8 cellular contexts compared by ENCODE assay signal in the genomic region with DNA sequence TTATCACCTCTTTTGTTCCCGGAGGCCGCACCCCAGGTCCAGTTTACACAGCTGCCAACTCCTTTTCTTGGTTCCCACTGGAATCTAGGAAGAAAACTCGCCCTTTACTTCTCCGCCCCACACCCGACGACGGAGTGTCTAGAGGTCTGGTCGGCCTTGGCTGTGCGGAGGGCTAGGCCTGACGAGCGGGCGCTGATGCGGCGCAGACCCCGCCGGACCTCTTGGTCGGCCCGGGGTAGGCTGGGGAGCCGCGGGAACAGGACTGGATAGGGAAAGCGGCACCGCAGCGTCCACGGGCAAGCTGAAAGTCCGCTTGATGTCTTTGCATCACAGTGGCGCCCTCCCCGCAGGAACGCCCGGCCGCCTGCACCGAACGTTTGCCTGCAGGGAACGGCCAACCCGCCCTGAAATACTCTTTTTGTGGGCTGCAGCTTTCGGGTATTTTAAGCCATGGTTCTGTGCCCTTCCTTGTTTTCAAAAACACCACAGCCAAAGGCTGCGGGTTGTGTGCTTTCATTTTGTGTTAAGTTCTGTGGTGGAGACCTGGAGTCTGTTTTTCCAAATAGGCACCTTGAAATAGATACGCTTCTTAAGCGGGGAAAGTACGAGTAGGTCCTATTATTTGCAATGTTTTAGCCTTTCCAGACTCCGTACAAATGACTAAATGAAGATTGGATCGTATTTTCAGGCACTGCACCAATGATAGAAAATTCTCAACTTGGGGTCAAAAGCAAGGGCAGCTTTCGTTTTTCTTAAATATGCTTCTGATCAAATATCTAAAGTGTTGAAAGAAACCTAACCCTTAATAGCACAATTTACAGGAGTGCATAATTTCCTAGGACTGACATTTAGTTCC. TPM values are rescaled to one million over a fixed set of nuclear protein-coding genes. Genes with fewer than 3 reads are reported as not detected.
DNase-seq lines count a peak whose midpoint lies in the region; ATAC-seq, FAIRE-seq and TF ChIP-seq lines count a peak whose summit lies in the region.

No MANE protein-coding gene starts in this region.

- H4K20me1 ChIP-seq in GM12878 (ENCODE audit: control insufficient read depth, insufficient read depth) = no peaks in the 10 kb centered on the region

- RAD21 ChIA-PET in GM12878 (lab: Charles Lee; ENCODE audit: unreplicated experiment) = interaction anchor here (1.6 to 3.8 kb wide), 2 partner anchors 49 to 66 kb away, joined by 6 to 32 read pairs; a partner anchor contains a TSS

- TF ChIP-seq RAD21 in GM12878 (IDR thresholded peaks at IDR 0.05; ENCODE audit: insufficient read depth, low read depth, low read length) = no peak

- H3K4me1 ChIP-seq in HUES6 (ENCODE audit: control insufficient read depth, insufficient read depth, low read length) (peaks cover 7% of the 10 kb centered on the region; the same call in 1 of the 2 replicates), GM12878 (ENCODE audit: control insufficient read depth, insufficient read depth, low read length) (no peaks in the 10 kb centered on the region), sigmoid colon (peaks cover 0 to 60% (median 35%) of the 10 kb centered on the region in 4 donors)

- H3K9ac ChIP-seq in HUES6 (ENCODE audit: low read length) (peak overlapping the region; percentile 87), GM12878 (ENCODE audit: control insufficient read depth, insufficient read depth, low read length) (peak overlapping the region; percentile 86)

- CTCF ChIA-PET in GM12878 (lab: Yijun Ruan, JAX) = interaction anchor here (0.7 to 1.9 kb wide), 11 partner anchors 8 to 164 kb away, joined by 3 to 15 read pairs (median 4); a partner anchor contains a TSS

- under 1% methylated on average over 34 of the region's 42 CpGs for WGBS in GM12878 (ENCODE audit: insufficient coverage, insufficient replicate concordance, low lambda C conversion rate, missing lambda C conversion rate)
- 0% methylated on average over 42 of the region's 42 CpGs for WGBS in sigmoid colon, 2 donors

- peaks cover 49% of the 10 kb centered on the region for H3K79me2 ChIP-seq in GM12878 (ENCODE audit: control insufficient read depth, insufficient read depth, low read length)

- no peaks in the 10 kb centered on the region for H3K27me3 ChIP-seq in HUES6 (ENCODE audit: control insufficient read depth, insufficient read depth, low read length)
- no peaks in the 10 kb centered on the region for H3K27me3 ChIP-seq in GM12878 (replicated peaks in 1 of 2; ENCODE audit: control insufficient read depth in 2 of 2, insufficient read depth in 2 of 2, low read length in 1 of 2)
- no peaks in the 10 kb centered on the region for H3K27me3 ChIP-seq in sigmoid colon

- peak overlapping the region; percentile 85 for H3K4me2 ChIP-seq in GM12878 (ENCODE audit: control insufficient read depth, insufficient read depth)

- H3K27ac ChIP-seq in HUES6 (ENCODE audit: low read depth, low read length) = peak overlapping the region; percentile 64; the same call in 1 of the 2 replicates
- peak overlapping the region; percentile 84 for H3K27ac ChIP-seq in GM12878 (ENCODE audit: control insufficient read depth, insufficient read depth)
- peak overlapping the region; percentile 96 to 99 (median 96) for H3K27ac ChIP-seq in sigmoid colon

- TF ChIP-seq POLR2A in GM12878 (IDR thresholded peaks at IDR 0.05; ENCODE audit: low read depth, low read length) (no peak; the same call in 1 of the 2 replicates), sigmoid colon (IDR thresholded peaks at IDR 0.05) (no peak)

- peak; percentile 20 for ATAC-seq in GM21423 (IDR thresholded peaks at IDR 0.05; ENCODE audit: unreplicated experiment)
- ATAC-seq in GM12878 = peak; percentile 53

- in situ Hi-C loops in GM12878 (cut with MboI) = no loop called here

- DNase-seq in DMS153 (lab: John Stamatoyannopoulos, UW) (peak; percentile 49), SW480 (ENCODE audit: low spot score) (peak; percentile 74), GM12878 (ENCODE audit: low read depth, low spot score) (peak; percentile 11), sigmoid colon (peak; percentile 84), posterior vena cava (ENCODE audit: low spot score) (no peak)

- no peak for TF ChIP-seq CTCF in GM12878 (IDR thresholded peaks at IDR 0.05 in 2 of 3, conservative IDR thresholded peaks at IDR 0.05 in 1 of 3; ENCODE audit: control insufficient read depth in 2 of 3, extremely low read depth in 1 of 3, insufficient read depth in 1 of 3, low read depth in 3 of 3, low read length in 3 of 3)
- no peak for TF ChIP-seq CTCF in sigmoid colon (IDR thresholded peaks at IDR 0.05)

- peak overlapping the region; percentile 73 for H2AFZ ChIP-seq in GM12878 (ENCODE audit: control insufficient read depth, low read depth, low read length)

- intact Hi-C loops in GM12878 (cut with micrococcal nuclease; ENCODE audit: unreplicated experiment) = loop anchor here (1.0 to 10.0 kb wide), 4 partner anchors 36 to 986 kb away; a partner anchor contains a TSS
- intact Hi-C loops in sigmoid colon (cut with DNase I) = loop anchor here (1.0 to 2.0 kb wide), 2 partner anchors 40 to 73 kb away; no protein-coding TSS in a partner anchor
- intact Hi-C loops in posterior vena cava (cut with DNase I) = loop anchor here in 1 of 2 donors (5.0 kb wide), 2 partner anchors 44 to 51 kb away; a partner anchor contains a TSS

- TF ChIP-seq EP300 in GM12878 (IDR thresholded peaks at IDR 0.05; ENCODE audit: borderline replicate concordance in 1 of 2, control insufficient read depth in 1 of 2, low read depth in 2 of 2, low read length in 2 of 2) (no peak), sigmoid colon (IDR thresholded peaks at IDR 0.05) (no peak)

- TSS peak; percentile 91 for BruUV-seq in GM12878 (replicated peaks; lab: Mats Ljungman, UMichigan)

- POLR2A ChIA-PET in GM12878 (lab: Charles Lee) = interaction anchor here (1.0 to 3.3 kb wide), 8 partner anchors 22 to 87 kb away, joined by 3 to 87 read pairs (median 4); a partner anchor contains a TSS

- H3K36me3 ChIP-seq in HUES6 (ENCODE audit: control insufficient read depth, insufficient read depth, low read length) = peaks cover 23% of the 10 kb centered on the region
- H3K36me3 ChIP-seq in GM12878 (ENCODE audit: control insufficient read depth in 2 of 2, insufficient read depth in 2 of 2, low read length in 1 of 2) = peaks cover 0 to 11% of the 10 kb centered on the region in 2 experiments; a peak in 3 of 4 replicates
- H3K36me3 ChIP-seq in sigmoid colon = peaks cover 5 to 21% (median 13%) of the 10 kb centered on the region in 4 donors

- no peak for FAIRE-seq in GM12878 (lab: Jason Lieb, UNC)

- peak overlapping the region; percentile 98 for H3K4me3 ChIP-seq in HUES6 (ENCODE audit: low read depth, low read length)
- H3K4me3 ChIP-seq in GM12878 = peak overlapping the region; percentile 92
- H3K4me3 ChIP-seq in iPS-11a (ENCODE audit: low read depth, low read length) = peak overlapping the region; percentile 99
- peak overlapping the region; percentile 66 to 83 (median 72) for H3K4me3 ChIP-seq in sigmoid colon

- no peaks in the 10 kb centered on the region for H3K9me3 ChIP-seq in HUES6 (ENCODE audit: control insufficient read depth, insufficient read depth, low read depth, low read length)
- no peaks in the 10 kb centered on the region for H3K9me3 ChIP-seq in GM12878 (replicated peaks; ENCODE audit: control insufficient read depth, insufficient read depth, low read length)
- H3K9me3 ChIP-seq in sigmoid colon = no peaks in the 10 kb centered on the region

- SMC1A ChIA-PET in GM12878 (lab: Charles Lee; ENCODE audit: uncharacterized antibody, unreplicated experiment) = interaction anchor here (0.6 to 3.1 kb wide), 6 partner anchors 11 to 960 kb away, joined by 3 to 31 read pairs (median 3); a partner anchor contains a TSS

RNA-seq across cellular contexts. Expression of a gene that starts 0.9 kb away (rescaled TPM):
- 77.1 and 90.7 TPM in 2 replicates for total RNA-seq in GM12878 (2013; cell fraction: nucleolus; rRNA removed)
- total RNA-seq in GM12878 (2014; rRNA removed) (35.0 and 35.8 TPM in 2 replicates), GM12878 (2014; rRNA removed; fragmentation: Illumina TruSeq; extraction: Trizol) (35.3 and 35.9 TPM in 2 replicates), GM12878 (2021) (42.2 and 42.8 TPM in 2 replicates), sigmoid colon (10 to 100 TPM; 34.9 to 51.7 (median 42.6) TPM), posterior vena cava (10 to 100 TPM; 39.2 to 40.5 TPM)
- 13.7 TPM for polyA plus RNA-seq in GM12878 (2011; ENCODE audit: low read depth)
- polyA plus RNA-seq in GM12878 (2011; rRNA removed) (86.8 and 113 TPM in 2 replicates), GM12878 (2014; fragmentation: Illumina TruSeq; extraction: Trizol) (39.3 and 51.6 TPM in 2 replicates), GM12878 (2014; fragmentation: Nextera tagmentation; extraction: Ambion mirVana) (10 to 100 TPM; 27.3 to 29.4 TPM), GM12878 (2014; rRNA removed) (27.4 and 34.4 TPM in 2 replicates), GM12878 (2016; fragmentation: Nextera tagmentation; extraction: Ambion mirVana) (10 to 100 TPM; 40.2 to 45.8 TPM), sigmoid colon (10 to 100 TPM in 2 of 3 donors, 1 to 10 TPM in 1; 9.0 to 23.0 (median 10.2) TPM)
- 28.1 and 37.7 TPM in 2 replicates for polyA plus RNA-seq in GM12878 (2011; cell fraction: cytosol; rRNA removed)
- 57.0 and 82.2 TPM in 2 replicates for polyA plus RNA-seq in GM12878 (2011; cell fraction: nucleus; rRNA removed)
- polyA plus RNA-seq in GM12878 (2012) = 18.9 and 25.7 TPM in 2 replicates
- 69.0 and 135 TPM in 2 replicates for polyA minus RNA-seq in GM12878 (2011; rRNA and poly(A)+ RNA removed)
- 23.0 TPM in 2 replicates for polyA minus RNA-seq in GM12878 (2011; cell fraction: cytosol; rRNA and poly(A)+ RNA removed)
- 55.5 and 76.3 TPM in 2 replicates for polyA minus RNA-seq in GM12878 (2011; cell fraction: nucleus; rRNA and poly(A)+ RNA removed)

RNA-seq across cellular contexts. Expression of a gene that starts 50.0 kb away (rescaled TPM):
- 381 and 400 TPM in 2 replicates for total RNA-seq in GM12878 (2013; cell fraction: nucleolus; rRNA removed)
- total RNA-seq in GM12878 (2014; rRNA removed) = 882 and 914 TPM in 2 replicates
- 587 and 614 TPM in 2 replicates for total RNA-seq in GM12878 (2014; rRNA removed; fragmentation: Illumina TruSeq; extraction: Trizol)
- total RNA-seq in GM12878 (2021) = 833 and 857 TPM in 2 replicates
- 305 TPM for polyA plus RNA-seq in GM12878 (2011; ENCODE audit: low read depth)
- 539 and 746 TPM in 2 replicates for polyA plus RNA-seq in GM12878 (2011; rRNA removed)
- polyA plus RNA-seq in GM12878 (2011; cell fraction: cytosol; rRNA removed) = 257 and 279 TPM in 2 replicates
- polyA plus RNA-seq in GM12878 (2011; cell fraction: nucleus; rRNA removed) = 430 and 448 TPM in 2 replicates
- polyA plus RNA-seq in GM12878 (2012) = 329 and 416 TPM in 2 replicates
- polyA plus RNA-seq in GM12878 (2014; fragmentation: Illumina TruSeq; extraction: Trizol) = 813 and 914 TPM in 2 replicates
- 100 to 1,000 TPM; 210 to 317 TPM for polyA plus RNA-seq in GM12878 (2014; fragmentation: Nextera tagmentation; extraction: Ambion mirVana)
- 395 and 419 TPM in 2 replicates for polyA plus RNA-seq in GM12878 (2014; rRNA removed)
- 1,000 to 10,000 TPM; 1,072 to 1,104 TPM for polyA plus RNA-seq in GM12878 (2016; fragmentation: Nextera tagmentation; extraction: Ambion mirVana)
- 464 and 599 TPM in 2 replicates for polyA minus RNA-seq in GM12878 (2011; rRNA and poly(A)+ RNA removed)
- polyA minus RNA-seq in GM12878 (2011; cell fraction: cytosol; rRNA and poly(A)+ RNA removed) = 431 and 495 TPM in 2 replicates
- 238 and 372 TPM in 2 replicates for polyA minus RNA-seq in GM12878 (2011; cell fraction: nucleus; rRNA and poly(A)+ RNA removed)
- 100 to 1,000 TPM; 425 to 581 (median 497) TPM for total RNA-seq in sigmoid colon
- 100 to 1,000 TPM; 301 to 409 (median 326) TPM for polyA plus RNA-seq in sigmoid colon
- 1,000 to 10,000 TPM in 1 of 2 donors, 100 to 1,000 TPM in 1; 885 to 1,062 TPM for total RNA-seq in posterior vena cava
